10 cellular contexts compared by ENCODE assay signal in genomic region chr10:123061865-123062264, GRCh38.
"Had no signal": no experiment of that assay in that cellular context is flagged by ENCODE, and none has a peak within 500 bp of the region (broad histone marks: within the 10 kb centered on the region; RNA-seq: fewer than 3 reads in every experiment).

No MANE protein-coding gene starts in this region.

- DNase-seq: GOT3, H7, HFFc6, Karpas-422, KBM-7 had no signal

- H3K4me3 ChIP-seq: HAP-1 had no signal

- H3K27ac Mint-ChIP-seq: HFFc6, IgD-negative memory B cell had no signal

- FAIRE-seq: HTR-8/SVneo had no signal

- H3K36me3 Mint-ChIP-seq: IgD-negative memory B cell had no signal

- H3K36me3 ChIP-seq: HAP-1 had no signal

- H3K4me3 Mint-ChIP-seq: HFFc6, IgD-negative memory B cell had no signal

- H3K27ac ChIP-seq: KMS-11 had no signal

- H3K9ac ChIP-seq: KMS-11 had no signal

- H3K4me1 ChIP-seq: HAP-1 had no signal

- H3K9me3 ChIP-seq: HAP-1 had no signal

- H3K9me3 Mint-ChIP-seq: HFFc6, IgD-negative memory B cell had no signal

- ATAC-seq: HCT116 had no signal

- H3K4me2 ChIP-seq: KMS-11 had no signal
